25 cellular contexts compared by ENCODE assay signal in genomic region chr6:169883316-169883715, GRCh38.
DNase-seq lines count a peak whose midpoint lies in the region; ATAC-seq, FAIRE-seq and TF ChIP-seq lines count a peak whose summit lies in the region.
"Had no signal": no experiment of that assay in that cellular context is flagged by ENCODE, and none has a peak within 500 bp of the region (broad histone marks: within the 10 kb centered on the region; RNA-seq: fewer than 3 reads in every experiment).

No MANE protein-coding gene starts in this region.

- TF ChIP-seq POLR2A in H1 (IDR thresholded peaks at IDR 0.05; ENCODE audit: control extremely low read depth in 1 of 2, low read depth in 2 of 2, low read length in 2 of 2) = no peak

- H4K8ac ChIP-seq in H1 (ENCODE audit: extremely low read depth, insufficient read depth, low read length) = no peak overlapping the region

- POLR2A ChIA-PET in H1 (lab: Charles Lee; ENCODE audit: partially characterized antibody) = no interaction called here

- no peak overlapping the region for H3K9ac ChIP-seq in H1 (replicated peaks in 1 of 4; ENCODE audit: extremely low read depth in 1 of 4, low read depth in 3 of 4, low read length in 3 of 4)

- no peak overlapping the region for H2AFZ ChIP-seq in H1 (ENCODE audit: low read length)
- no peak overlapping the region for H2AFZ ChIP-seq in osteoblast (ENCODE audit: low read length)
- H2AFZ ChIP-seq: GM23338, PC-9 had no signal

- no peaks in the 10 kb centered on the region for H3K9me3 ChIP-seq in right atrium auricular region
- peaks cover 0 to 3% of the 10 kb centered on the region in 2 experiments; a peak in 1 of 4 replicates for H3K9me3 ChIP-seq in H1 (ENCODE audit: insufficient read depth in 2 of 2, low read depth in 1 of 2, low read length in 1 of 2)
- no peaks in the 10 kb centered on the region for H3K9me3 ChIP-seq in upper lobe of right lung
- no peaks in the 10 kb centered on the region for H3K9me3 ChIP-seq in osteoblast (ENCODE audit: low read depth, low read length)
- H3K9me3 ChIP-seq: HAP-1 had no signal

- CTCF ChIA-PET in H1 (lab: Charles Lee; ENCODE audit: partially characterized antibody) = interaction anchor here (0.6 to 1.8 kb wide), 2 partner anchors 16 to 93 kb away, joined by 3 to 6 read pairs; no protein-coding TSS in a partner anchor

- TF ChIP-seq CTCF in right atrium auricular region (IDR thresholded peaks at IDR 0.05) (no peak), H1 (IDR thresholded peaks at IDR 0.05; ENCODE audit: control extremely low read depth in 1 of 3, insufficient read depth in 1 of 3, low read depth in 1 of 3, low read length in 3 of 3) (no peak), upper lobe of right lung (IDR thresholded peaks at IDR 0.05) (no peak), osteoblast (IDR thresholded peaks at IDR 0.05; ENCODE audit: extremely low read depth, low read depth, low read length) (no peak), endothelial cell (IDR thresholded peaks at IDR 0.05; ENCODE audit: unreplicated experiment) (no peak)

- no peak overlapping the region for H2BK5ac ChIP-seq in H1 (ENCODE audit: low read depth, low read length)

- H3K36me3 ChIP-seq in right atrium auricular region (no peaks in the 10 kb centered on the region), H1 (ENCODE audit: control insufficient read depth in 2 of 4, insufficient read depth in 4 of 4, low read length in 3 of 4) (no peaks in the 10 kb centered on the region), upper lobe of right lung (no peaks in the 10 kb centered on the region), osteoblast (ENCODE audit: insufficient read depth, low read length) (no peaks in the 10 kb centered on the region)
- H3K36me3 ChIP-seq: HAP-1, SJSA1 had no signal

- peaks cover 13 to 25% of the 10 kb centered on the region in 2 donors for H3K4me1 Mint-ChIP-seq in immature natural killer cell
- H3K4me1 Mint-ChIP-seq in endothelial cell (ENCODE audit: unreplicated experiment) = no peaks in the 10 kb centered on the region
- H3K4me1 Mint-ChIP-seq: CD4-positive, alpha-beta memory T cell; GM23338 had no signal

- no peak for FAIRE-seq in H1 (lab: Jason Lieb, UNC)
- FAIRE-seq: G401.6, HTR-8/SVneo had no signal

- no peaks in the 10 kb centered on the region for H3K9me3 Mint-ChIP-seq in immature natural killer cell
- H3K9me3 Mint-ChIP-seq in endothelial cell (ENCODE audit: unreplicated experiment) = no peaks in the 10 kb centered on the region
- H3K9me3 Mint-ChIP-seq: GM23338 had no signal

- no peak for ATAC-seq in left cardiac atrium
- no peak for ATAC-seq in upper lobe of right lung
- ATAC-seq: GM23338, Right ventricle myocardium inferior had no signal

- DNase-seq in right atrium auricular region (ENCODE audit: low spot score) (peak; percentile 32), left cardiac atrium (no peak), H1 (ENCODE audit: low read depth in 1 of 2, low spot score in 2 of 2) (peak in 1 of 2 experiments; percentile 11), immature natural killer cell (peak; percentile 7 to 17 (median 8)), upper lobe of right lung (no peak), osteoblast (ENCODE audit: insufficient read length, low spot score, missing footprints) (no peak), endothelial cell (ENCODE audit: low spot score) (no peak)
- DNase-seq: C1 segment of cervical spinal cord; CD4-positive, alpha-beta memory T cell; COR-L47; HFFc6; KBM-7; NCI-H1105 treated with DMSO at 0.1 percent for 48 hours; NCI-H146; NCI-H1930; NCI-H446; NCI-H524 treated with DMSO at 0.1 percent for 48 hours; NCI-H774; PC-9 had no signal

- H3K27me3 ChIP-seq in right atrium auricular region (no peaks in the 10 kb centered on the region), H1 (replicated peaks in 1 of 4; ENCODE audit: control insufficient read depth in 3 of 4, extremely low read depth in 1 of 4, insufficient read depth in 3 of 4, low read length in 3 of 4) (no peaks in the 10 kb centered on the region; a peak in 3 of 7 replicates), upper lobe of right lung (peaks cover 3% of the 10 kb centered on the region), osteoblast (ENCODE audit: insufficient read depth, low read length) (no peaks in the 10 kb centered on the region)
- H3K27me3 ChIP-seq: SJSA1 had no signal

- H3K14ac ChIP-seq in H1 (ENCODE audit: insufficient read length) = no peak overlapping the region

- H3K27me3 Mint-ChIP-seq in immature natural killer cell (ENCODE audit: low read depth in 3 of 3) (peaks cover 13 to 32% (median 20%) of the 10 kb centered on the region in 3 donors), endothelial cell (ENCODE audit: unreplicated experiment) (peaks cover 6% of the 10 kb centered on the region)

- H4K20me1 ChIP-seq in H1 (replicated peaks in 1 of 2; ENCODE audit: control insufficient read depth in 1 of 2, insufficient read depth in 2 of 2, low read length in 2 of 2) (no peaks in the 10 kb centered on the region), osteoblast (ENCODE audit: insufficient read depth, low read length) (no peaks in the 10 kb centered on the region)

- 89% methylated on average over 10 of the region's 10 CpGs; no CpG with 5 or more reads in 1 of the 2 experiments for WGBS in H1 (ENCODE audit: extremely low coverage in 1 of 2, insufficient coverage in 1 of 2, insufficient read length in 1 of 2, insufficient replicate concordance in 2 of 2, low coverage in 1 of 2, low lambda C conversion rate in 2 of 2, missing lambda C conversion rate in 1 of 2), 2 experiments

- no peak overlapping the region for H4K91ac ChIP-seq in H1 (replicated peaks; ENCODE audit: insufficient read length, low read length)

- H3K4me1 ChIP-seq in right atrium auricular region (no peaks in the 10 kb centered on the region), H1 (replicated peaks in 1 of 4; ENCODE audit: control insufficient read depth in 3 of 4, insufficient read depth in 4 of 4, low read length in 3 of 4) (no peaks in the 10 kb centered on the region), upper lobe of right lung (no peaks in the 10 kb centered on the region), osteoblast (ENCODE audit: insufficient read depth, low read length) (no peaks in the 10 kb centered on the region)
- H3K4me1 ChIP-seq: HAP-1, SJSA1 had no signal

- H4K5ac ChIP-seq in H1 (ENCODE audit: insufficient read length, low read depth, low read length) = no peak overlapping the region

- H2BK120ac ChIP-seq in H1 (replicated peaks; ENCODE audit: low read depth, low read length) = no peak overlapping the region

- H3K4me3 ChIP-seq in right atrium auricular region (no peak overlapping the region), H1 (ENCODE audit: extremely low read depth in 1 of 4, insufficient read depth in 2 of 4, low read depth in 3 of 4, low read length in 4 of 4) (no peak overlapping the region), upper lobe of right lung (no peak overlapping the region), osteoblast (ENCODE audit: insufficient read depth, low read length) (no peak overlapping the region)
- H3K4me3 ChIP-seq: GM23338, HAP-1, PC-9, SJSA1 had no signal

- TF ChIP-seq RAD21 in H1 (IDR thresholded peaks at IDR 0.05 in 1 of 2, conservative IDR thresholded peaks at IDR 0.05 in 1 of 2; ENCODE audit: low read depth in 2 of 2, low read length in 2 of 2) = no peak

- no peak overlapping the region for H2BK12ac ChIP-seq in H1 (ENCODE audit: low read depth, low read length)

- no peak overlapping the region for H3K23ac ChIP-seq in H1 (ENCODE audit: insufficient read length)

- no peak overlapping the region for H3K18ac ChIP-seq in H1 (ENCODE audit: extremely low read depth, low read length)

- H3K36me3 Mint-ChIP-seq in immature natural killer cell (no peaks in the 10 kb centered on the region), endothelial cell (ENCODE audit: low read depth, unreplicated experiment) (peaks cover 3% of the 10 kb centered on the region)

- H3K27ac Mint-ChIP-seq in immature natural killer cell (no peak overlapping the region), endothelial cell (ENCODE audit: unreplicated experiment) (no peak overlapping the region)
- H3K27ac Mint-ChIP-seq: CD4-positive, alpha-beta memory T cell; GM23338; HFFc6 had no signal

- no peaks in the 10 kb centered on the region for H3K79me1 ChIP-seq in H1 (ENCODE audit: low read depth, low read length)

- H3K23me2 ChIP-seq in H1 (ENCODE audit: low read depth, low read length) = peaks cover 2% of the 10 kb centered on the region; the same call in 1 of the 2 replicates

- H2BK15ac ChIP-seq in H1 (ENCODE audit: low read length) = no peak overlapping the region

- H2AK5ac ChIP-seq in H1 (ENCODE audit: low read depth, low read length) = 0 out of 2 replicates have a peak overlapping the region, but pooled peaks have one; percentile 19

- H3K4ac ChIP-seq in H1 (replicated peaks; ENCODE audit: insufficient read length, low read depth, low read length) = no peak overlapping the region

- H3K56ac ChIP-seq in H1 (replicated peaks; ENCODE audit: insufficient read length, low read depth, low read length) = no peak overlapping the region

- no peak overlapping the region for H2BK20ac ChIP-seq in H1 (ENCODE audit: low read length)

- H3K79me2 ChIP-seq in H1 (ENCODE audit: control insufficient read depth in 1 of 2, insufficient read depth in 2 of 2, low read length in 2 of 2) = no peaks in the 10 kb centered on the region
- H3K79me2 ChIP-seq in osteoblast (ENCODE audit: insufficient read depth, low read length) = no peaks in the 10 kb centered on the region

- H3K27ac ChIP-seq in right atrium auricular region (no peak overlapping the region), H1 (ENCODE audit: low read depth, low read length) (no peak overlapping the region), upper lobe of right lung (no peak overlapping the region), osteoblast (ENCODE audit: low read depth, low read length) (no peak overlapping the region)
- H3K27ac ChIP-seq: PC-9, SJSA1 had no signal

- intact Hi-C loops in left cardiac atrium (cut with DNase I) (no loop called here), upper lobe of right lung (cut with DNase I) (no loop called here)

- H3K4me2 ChIP-seq in H1 (ENCODE audit: insufficient read depth in 1 of 2, low read depth in 2 of 2, low read length in 2 of 2) (no peak overlapping the region), osteoblast (ENCODE audit: insufficient read depth, low read length) (no peak overlapping the region)
- H3K4me2 ChIP-seq: GM23338, PC-9 had no signal

- no peak for TF ChIP-seq EP300 in H1 (IDR thresholded peaks at IDR 0.05; ENCODE audit: borderline replicate concordance in 1 of 2, low read depth in 2 of 2, low read length in 2 of 2)

- H3K4me3 Mint-ChIP-seq in immature natural killer cell = peak overlapping the region in 3 of 5 donors; percentile 2 to 44 (median 8)
- no peak overlapping the region for H3K4me3 Mint-ChIP-seq in endothelial cell (ENCODE audit: unreplicated experiment)
- H3K4me3 Mint-ChIP-seq: CD4-positive, alpha-beta memory T cell; GM23338; HFFc6 had no signal

TF ChIP-seq in H1, 55 proteins besides CTCF, POLR2A, EP300 and RAD21 (continues in another document):
- no peak for TF ChIP-seq SRF (IDR thresholded peaks at IDR 0.05; ENCODE audit: low read depth, low read length)
- no peak for TF ChIP-seq GABPA (IDR thresholded peaks at IDR 0.05; ENCODE audit: borderline replicate concordance, insufficient read depth, low read length)
- no peak for TF ChIP-seq CREB1 (IDR thresholded peaks at IDR 0.05)
- no peak for TF ChIP-seq CEBPB (IDR thresholded peaks at IDR 0.05; ENCODE audit: low read depth, low read length)
- TF ChIP-seq CTBP2 (IDR thresholded peaks at IDR 0.05; ENCODE audit: borderline replicate concordance, insufficient read depth, insufficient read length, low read length) = no peak

Comparison
In these comparisons a context has a peak if more than half of its experiments do, and no peak if none do; other contexts are left out.
1. DNase-seq: peak in right atrium auricular region (single experiment) and immature natural killer cell (3 of 3); none in left cardiac atrium (single experiment), upper lobe of right lung (single experiment), osteoblast (single experiment) and endothelial cell (single experiment).